1 cellular context compared by ENCODE assay signal in the genomic region with DNA sequence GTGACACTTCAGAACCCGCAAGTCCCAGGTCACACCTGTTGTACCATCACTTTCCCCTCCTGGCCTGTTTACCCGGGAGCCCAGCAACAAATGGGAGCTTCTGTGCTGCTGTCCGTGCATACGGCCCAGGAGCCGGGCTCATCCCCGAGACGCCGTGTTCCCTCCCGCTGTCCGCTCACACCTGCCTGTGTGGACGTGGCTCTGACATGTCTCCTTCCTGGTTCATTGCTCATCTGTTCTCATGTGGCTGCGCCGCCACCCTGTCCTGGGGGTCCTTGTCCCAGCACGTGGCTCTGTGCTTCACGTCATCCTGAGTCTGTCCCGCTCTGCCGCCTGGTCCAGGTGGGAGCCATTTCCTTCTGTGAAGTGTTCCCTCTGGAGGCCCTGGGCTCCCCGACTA.
TF ChIP-seq lines count a peak whose summit lies in the region.

No MANE protein-coding gene starts in this region.

TF ChIP-seq in IMR-90, 13 proteins besides CTCF, POLR2A, EP300 and RAD21:
- no peak for TF ChIP-seq MXI1 (IDR thresholded peaks at IDR 0.05; ENCODE audit: borderline replicate concordance, low read depth, low read length)
- TF ChIP-seq CHD1 (IDR thresholded peaks at IDR 0.05; ENCODE audit: low read depth, low read length), result no peak
- no peak for TF ChIP-seq FOS (IDR thresholded peaks at IDR 0.05; ENCODE audit: low read depth, low read length)
- no peak for TF ChIP-seq MAZ (IDR thresholded peaks at IDR 0.05; ENCODE audit: borderline replicate concordance, low read depth, low read length)
- no peak for TF ChIP-seq CEBPB (IDR thresholded peaks at IDR 0.05; ENCODE audit: low read depth, low read length)
- TF ChIP-seq NFE2L2 (IDR thresholded peaks at IDR 0.05; ENCODE audit: low read depth, low read length), result no peak
- TF ChIP-seq RCOR1 (IDR thresholded peaks at IDR 0.05; ENCODE audit: insufficient replicate concordance, low read length), result no peak
- TF ChIP-seq MAFK (IDR thresholded peaks at IDR 0.05; ENCODE audit: low read depth, low read length), result no peak
- TF ChIP-seq, protein P1, sequence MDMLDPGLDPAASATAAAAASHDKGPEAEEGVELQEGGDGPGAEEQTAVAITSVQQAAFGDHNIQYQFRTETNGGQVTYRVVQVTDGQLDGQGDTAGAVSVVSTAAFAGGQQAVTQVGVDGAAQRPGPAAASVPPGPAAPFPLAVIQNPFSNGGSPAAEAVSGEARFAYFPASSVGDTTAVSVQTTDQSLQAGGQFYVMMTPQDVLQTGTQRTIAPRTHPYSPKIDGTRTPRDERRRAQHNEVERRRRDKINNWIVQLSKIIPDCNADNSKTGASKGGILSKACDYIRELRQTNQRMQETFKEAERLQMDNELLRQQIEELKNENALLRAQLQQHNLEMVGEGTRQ (IDR thresholded peaks at IDR 0.05; ENCODE audit: low read depth, low read length), result no peak
- TF ChIP-seq BHLHE40 (IDR thresholded peaks at IDR 0.05; ENCODE audit: low read depth, low read length), result no peak
- TF ChIP-seq RFX5 (IDR thresholded peaks at IDR 0.05; ENCODE audit: low read depth, low read length), result no peak
- no peak for TF ChIP-seq ELK1 (IDR thresholded peaks at IDR 0.05; ENCODE audit: borderline replicate concordance, low read depth, low read length)
TF ChIP-seq in IMR-90: peak in this region for 0.
